8 cellular contexts compared by ENCODE assay signal in genomic region chr11:46338988-46339666, GRCh38. TPM values are rescaled to one million over a fixed set of nuclear protein-coding genes. Genes with fewer than 3 reads are reported as not detected.
DNase-seq lines count a peak whose midpoint lies in the region; ATAC-seq and TF ChIP-seq lines count a peak whose summit lies in the region.

No MANE protein-coding gene starts in this region.

- peak; percentile 6 for ATAC-seq in foreskin keratinocyte
- no peak for ATAC-seq in GM18511 (IDR thresholded peaks at IDR 0.05; ENCODE audit: unreplicated experiment)
- no peak for ATAC-seq in HG02623 (IDR thresholded peaks at IDR 0.05; ENCODE audit: unreplicated experiment)

- TF ChIP-seq CTCF in foreskin keratinocyte (conservative IDR thresholded peaks at IDR 0.05) (no peak), osteocyte (IDR thresholded peaks at IDR 0.05) (peak; percentile 19)

- H3K27ac Mint-ChIP-seq in osteocyte (ENCODE audit: unreplicated experiment), result peak overlapping the region; percentile 66

- no peaks in the 10 kb centered on the region for H3K36me3 Mint-ChIP-seq in osteocyte (ENCODE audit: unreplicated experiment)

- H3K9me3 Mint-ChIP-seq in osteocyte (ENCODE audit: unreplicated experiment), result no peaks in the 10 kb centered on the region

- DNase-seq in ELF-1 (ENCODE audit: low read depth, low spot score), result peak; percentile 95
- peak; percentile 88 for DNase-seq in NCI-H748 (lab: John Stamatoyannopoulos, UW; ENCODE audit: unreplicated experiment)
- DNase-seq in foreskin keratinocyte, result no peak
- DNase-seq in osteocyte (ENCODE audit: extremely low spot score, unreplicated experiment), result peak; percentile 92
- no peak for DNase-seq in HUDEP-2 (lab: John Stamatoyannopoulos, UW; ENCODE audit: unreplicated experiment in 76 of 76)
- DNase-seq in activated CD4-positive, alpha-beta T cell treated with anti-CD3 and anti-CD28 coated beads, Interleukin-2, amount 50 U/mL, for 4 hours, result no peak

- peaks cover 41% of the 10 kb centered on the region for H3K4me1 Mint-ChIP-seq in osteocyte (ENCODE audit: unreplicated experiment)

- H3K27ac ChIP-seq in foreskin keratinocyte, result no peak overlapping the region

- peak overlapping the region; percentile 48 for H3K4me3 Mint-ChIP-seq in osteocyte (ENCODE audit: unreplicated experiment)

- H3K4me1 ChIP-seq in foreskin keratinocyte, result peaks cover 9% of the 10 kb centered on the region

- peaks cover 1% of the 10 kb centered on the region for H3K27me3 ChIP-seq in foreskin keratinocyte

- peaks cover 9% of the 10 kb centered on the region for H3K27me3 Mint-ChIP-seq in osteocyte (ENCODE audit: unreplicated experiment)

RNA-seq across cellular contexts. Expression of gene DGKZ, which starts 8.1 kb away (rescaled TPM):
- total RNA-seq in foreskin keratinocyte (70.1 and 71.6 TPM in 2 replicates), osteocyte (48.6 and 49.9 TPM in 2 replicates)
- polyA plus RNA-seq in foreskin keratinocyte, result 57.9 and 59.1 TPM in 2 replicates

RNA-seq across cellular contexts. Expression of gene MDK, which starts 42.3 kb away (rescaled TPM):
- total RNA-seq in foreskin keratinocyte, result 23.4 and 24.2 TPM in 2 replicates
- polyA plus RNA-seq in foreskin keratinocyte, result 50.6 and 56.0 TPM in 2 replicates
- 163 and 171 TPM in 2 replicates for total RNA-seq in osteocyte

RNA-seq across cellular contexts. Expression of gene CHRM4, which starts 52.4 kb away (rescaled TPM):
- total RNA-seq in foreskin keratinocyte, result not detected in 2 replicates
- not detected in 2 replicates for polyA plus RNA-seq in foreskin keratinocyte
- 0.21 TPM in 1 of 2 replicates, not detected in the other for total RNA-seq in osteocyte

Comparison
In these comparisons a context has a peak if more than half of its experiments do, and no peak if none do; other contexts are left out.
1. DNase-seq: peak in ELF-1 (single experiment), NCI-H748 (single experiment) and osteocyte (single experiment); none in foreskin keratinocyte (0 of 2), HUDEP-2 (0 of 76) and activated CD4-positive, alpha-beta T cell treated with anti-CD3 and anti-CD28 coated beads, Interleukin-2, amount 50 U/mL, for 4 hours (0 of 2).